Comparison of ENCODE assay signal across 9 cellular contexts in the genomic region with DNA sequence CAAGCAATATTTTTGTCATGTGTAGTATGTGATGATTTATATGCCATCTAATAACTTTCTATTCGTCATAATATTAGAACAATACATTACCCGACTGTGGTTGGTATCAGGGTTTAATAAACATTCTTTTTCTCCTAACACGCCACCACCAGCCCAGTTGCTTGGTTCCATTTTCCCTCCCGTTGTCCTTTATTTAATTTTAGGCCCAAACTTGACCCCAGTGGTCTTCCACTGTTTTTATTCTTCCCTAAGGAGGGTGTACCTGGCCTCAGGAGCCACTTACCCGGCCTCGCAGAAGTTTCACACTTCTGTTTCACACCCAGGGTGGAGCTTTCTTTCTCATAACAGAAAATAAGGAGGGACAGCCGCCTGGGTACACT. TPM values are rescaled to one million over a fixed set of nuclear protein-coding genes. Genes with fewer than 3 reads are reported as not detected.
DNase-seq lines count a peak whose midpoint lies in the region; ATAC-seq and TF ChIP-seq lines count a peak whose summit lies in the region.
"Had no signal": no experiment of that assay in that cellular context is flagged by ENCODE, and none has a peak within 500 bp of the region (broad histone marks: within the 10 kb centered on the region; RNA-seq: fewer than 3 reads in every experiment).

No MANE protein-coding gene starts in this region.

- H3K4me3 Mint-ChIP-seq in activated T-cell treated with anti-CD3 and anti-CD28 coated beads, Interleukin-2, amount 50 U/mL, for 72 hours: peak overlapping the region; percentile 52 to 78

- intact Hi-C loops in right lobe of liver (cut with DNase I): no loop called here

- no peak for DNase-seq in activated T-cell treated with anti-CD3 and anti-CD28 coated beads, Interleukin-2, amount 50 U/mL, for 72 hours
- no peak for DNase-seq in activated T-cell treated with anti-CD3 and anti-CD28 coated beads, Interleukin-2, amount 50 U/mL, for 1 hour
- DNase-seq in brain microvascular endothelial cell (no peak), right lobe of liver (no peak), NOMO-1 (lab: John Stamatoyannopoulos, UW; ENCODE audit: unreplicated experiment in 2 of 2) (no peak)

- H3K9me3 ChIP-seq in right lobe of liver: no peaks in the 10 kb centered on the region
- H3K9me3 ChIP-seq: thyroid gland had no signal

- H3K27ac ChIP-seq in brain microvascular endothelial cell (peak overlapping the region; percentile 98), right lobe of liver (peak overlapping the region in 2 of 3 donors; percentile 41 to 75), urinary bladder (ENCODE audit: low read depth) (peak overlapping the region; percentile 25)
- H3K27ac ChIP-seq: thyroid gland had no signal

- H3K4me3 ChIP-seq in brain microvascular endothelial cell (ENCODE audit: low read depth, low read length) (no peak overlapping the region), right lobe of liver (no peak overlapping the region), urinary bladder (ENCODE audit: low read depth, low read length) (no peak overlapping the region)
- H3K4me3 ChIP-seq: thyroid gland had no signal

- peaks cover 60% of the 10 kb centered on the region for H3K4me1 Mint-ChIP-seq in activated T-cell treated with anti-CD3 and anti-CD28 coated beads, Interleukin-2, amount 50 U/mL, for 72 hours (ENCODE audit: low read depth)

- no peak for TF ChIP-seq POLR2A in right lobe of liver (IDR thresholded peaks at IDR 0.05)

- H3K36me3 ChIP-seq in brain microvascular endothelial cell (replicated peaks) (no peaks in the 10 kb centered on the region), right lobe of liver (no peaks in the 10 kb centered on the region), urinary bladder (ENCODE audit: insufficient read depth) (no peaks in the 10 kb centered on the region)
- H3K36me3 ChIP-seq: thyroid gland had no signal

- WGBS in right lobe of liver (ENCODE audit: insufficient coverage, low coverage, low lambda C conversion rate, missing lambda C conversion rate): 76% methylated on average over 7 of the region's 7 CpGs
- 64% methylated on average over 7 of the region's 7 CpGs for WGBS in urinary bladder

- no peaks in the 10 kb centered on the region for H3K9me3 Mint-ChIP-seq in activated T-cell treated with anti-CD3 and anti-CD28 coated beads, Interleukin-2, amount 50 U/mL, for 72 hours

- in situ Hi-C loops in brain microvascular endothelial cell (cut with HindIII; ENCODE audit: low pct_ligation_motif_present, low sequenced_read_pairs): no loop called here

- no peaks in the 10 kb centered on the region for H3K27me3 Mint-ChIP-seq in activated T-cell treated with anti-CD3 and anti-CD28 coated beads, Interleukin-2, amount 50 U/mL, for 72 hours (ENCODE audit: low read depth)

- TF ChIP-seq CTCF in brain microvascular endothelial cell (IDR thresholded peaks at IDR 0.05; ENCODE audit: low read depth, low read length, missing control alignments): no peak
- no peak for TF ChIP-seq CTCF in right lobe of liver (IDR thresholded peaks at IDR 0.05)

- H3K27ac Mint-ChIP-seq in activated T-cell treated with anti-CD3 and anti-CD28 coated beads, Interleukin-2, amount 50 U/mL, for 72 hours: peak overlapping the region; percentile 22

- H3K4me1 ChIP-seq in right lobe of liver (peaks cover 0 to 30% (median 8%) of the 10 kb centered on the region in 4 donors), urinary bladder (ENCODE audit: insufficient read depth) (no peaks in the 10 kb centered on the region)

- ATAC-seq in activated T-cell treated with anti-CD3 and anti-CD28 coated beads, Interleukin-2, amount 50 U/mL, for 72 hours (replicated peaks in 1 of 2): no peak
- no peak for ATAC-seq in right lobe of liver
- ATAC-seq in GM18519 (IDR thresholded peaks at IDR 0.05; ENCODE audit: low FRiP score, unreplicated experiment): no peak
- no peak for ATAC-seq in GM18873 (IDR thresholded peaks at IDR 0.05; ENCODE audit: low FRiP score, unreplicated experiment)

- H3K36me3 Mint-ChIP-seq in activated T-cell treated with anti-CD3 and anti-CD28 coated beads, Interleukin-2, amount 50 U/mL, for 72 hours (ENCODE audit: insufficient read depth in 2 of 2): no peaks in the 10 kb centered on the region

- H3K27me3 ChIP-seq in brain microvascular endothelial cell (replicated peaks) (no peaks in the 10 kb centered on the region), right lobe of liver (no peaks in the 10 kb centered on the region)
- H3K27me3 ChIP-seq: thyroid gland had no signal

RNA-seq across cellular contexts. Expression of a gene that starts 33.1 kb away (rescaled TPM):
- 100 to 1,000 TPM; 334 to 429 TPM for total RNA-seq in activated T-cell treated with anti-CD3 and anti-CD28 coated beads, Interleukin-2, amount 50 U/mL, for 72 hours
- total RNA-seq in right lobe of liver: 10 to 100 TPM in 5 of 6 experiments, 1 to 10 TPM in 1; 5.1 to 45.2 (median 13.0) TPM
- 25.7 TPM for total RNA-seq in urinary bladder
- polyA plus RNA-seq in urinary bladder: 55.8 TPM

Comparison
In these comparisons a context has a peak if more than half of its experiments do, and no peak if none do; other contexts are left out.
1. H3K27ac ChIP-seq: peak in every context shown above with its lines; median percentile 98 in brain microvascular endothelial cell; 58 in right lobe of liver; 25 in urinary bladder.
2. RNA of a gene that starts 33.1 kb away (total RNA-seq): 334 to 429 TPM in activated T-cell treated with anti-CD3 and anti-CD28 coated beads, Interleukin-2, amount 50 U/mL, for 72 hours; 25.7 TPM in urinary bladder (single experiment) and 5.1 to 45.2 TPM in right lobe of liver; every median in the first group is over 4 times any median in the second.